In the genomic region with DNA sequence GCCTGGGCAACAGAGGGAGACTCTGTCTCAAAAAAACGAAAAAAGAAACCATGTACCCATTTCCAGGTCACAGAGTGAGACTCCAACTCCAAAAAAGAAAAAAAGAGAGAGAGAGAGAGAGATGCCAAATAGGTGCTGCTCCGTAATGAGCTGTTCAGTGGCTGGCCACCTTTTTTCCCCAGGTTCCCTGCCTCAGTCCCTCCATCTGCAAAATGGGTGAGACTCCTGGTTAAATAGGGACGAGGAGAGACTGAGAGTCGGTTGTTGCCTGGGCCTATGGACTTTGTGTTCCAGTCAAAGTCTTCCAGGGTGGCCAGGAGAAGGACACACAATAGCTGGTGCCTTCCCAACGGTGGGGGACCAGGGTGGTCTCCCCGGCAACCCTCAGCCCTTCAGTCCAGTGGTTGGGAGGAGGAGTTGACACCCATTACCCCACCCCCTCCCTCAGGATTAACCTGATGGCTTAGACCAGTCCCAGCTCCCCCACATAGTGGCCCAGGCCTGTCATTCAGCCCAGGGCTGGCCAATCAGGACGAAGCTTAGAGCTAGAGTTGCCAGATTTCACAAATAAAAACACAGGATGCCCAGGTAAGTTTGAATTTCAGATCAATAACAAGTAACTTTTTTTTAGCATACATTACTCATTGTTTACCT, we compare ENCODE assay signal across 1 cellular context.
TF ChIP-seq lines count a peak whose summit lies in the region.

No MANE protein-coding gene starts in this region.

TF ChIP-seq in HCT116, 20 proteins besides CTCF, POLR2A, EP300 and RAD21 (continued from another document):
- TF ChIP-seq REST (IDR thresholded peaks at IDR 0.05; ENCODE audit: low read depth) (no peak), EGR1 (IDR thresholded peaks at IDR 0.05; ENCODE audit: low read depth) (no peak), POLR2AphosphoS5 (IDR thresholded peaks at IDR 0.05; ENCODE audit: low read depth, low read length) (no peak), CEBPB (IDR thresholded peaks at IDR 0.05; ENCODE audit: low read depth) (no peak), SIN3A (IDR thresholded peaks at IDR 0.05; ENCODE audit: low read depth) (no peak), SRF (IDR thresholded peaks at IDR 0.05; ENCODE audit: low read depth) (no peak)
- TF ChIP-seq, protein P1, sequence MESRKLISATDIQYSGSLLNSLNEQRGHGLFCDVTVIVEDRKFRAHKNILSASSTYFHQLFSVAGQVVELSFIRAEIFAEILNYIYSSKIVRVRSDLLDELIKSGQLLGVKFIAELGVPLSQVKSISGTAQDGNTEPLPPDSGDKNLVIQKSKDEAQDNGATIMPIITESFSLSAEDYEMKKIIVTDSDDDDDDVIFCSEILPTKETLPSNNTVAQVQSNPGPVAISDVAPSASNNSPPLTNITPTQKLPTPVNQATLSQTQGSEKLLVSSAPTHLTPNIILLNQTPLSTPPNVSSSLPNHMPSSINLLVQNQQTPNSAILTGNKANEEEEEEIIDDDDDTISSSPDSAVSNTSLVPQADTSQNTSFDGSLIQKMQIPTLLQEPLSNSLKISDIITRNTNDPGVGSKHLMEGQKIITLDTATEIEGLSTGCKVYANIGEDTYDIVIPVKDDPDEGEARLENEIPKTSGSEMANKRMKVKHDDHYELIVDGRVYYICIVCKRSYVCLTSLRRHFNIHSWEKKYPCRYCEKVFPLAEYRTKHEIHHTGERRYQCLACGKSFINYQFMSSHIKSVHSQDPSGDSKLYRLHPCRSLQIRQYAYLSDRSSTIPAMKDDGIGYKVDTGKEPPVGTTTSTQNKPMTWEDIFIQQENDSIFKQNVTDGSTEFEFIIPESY (IDR thresholded peaks at IDR 0.05; ENCODE audit: extremely low read depth, insufficient replicate concordance, low read length) = no peak
